Comparison of ENCODE assay signal across 12 cellular contexts in the genomic region with DNA sequence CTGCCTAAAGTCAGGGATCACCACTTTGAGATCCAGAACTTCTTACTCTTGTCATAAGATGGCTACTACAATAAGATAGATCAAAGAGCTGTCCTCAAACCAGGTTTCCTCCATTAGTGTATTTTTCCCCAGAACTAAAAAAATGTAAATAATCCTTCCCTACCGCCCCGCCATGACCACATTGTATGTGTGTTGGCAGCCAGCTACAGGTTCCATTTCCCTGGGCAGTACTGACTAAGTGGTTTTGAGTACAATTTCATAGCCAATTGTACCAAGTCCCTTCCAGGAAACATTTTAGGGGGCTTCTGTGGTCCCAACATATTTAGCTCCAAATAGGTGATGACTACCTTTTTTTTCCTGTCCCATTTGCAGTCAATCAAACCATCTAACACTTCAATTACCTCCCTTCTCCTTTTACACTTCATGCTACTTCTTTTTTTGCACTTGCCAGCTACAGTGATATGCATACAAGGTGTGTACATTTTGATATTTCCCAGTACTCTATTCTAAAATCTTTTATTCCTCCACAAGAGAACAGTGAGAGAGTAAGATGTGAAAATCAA. TPM values are rescaled to one million over a fixed set of nuclear protein-coding genes. Genes with fewer than 3 reads are reported as not detected.
DNase-seq lines count a peak whose midpoint lies in the region; ATAC-seq and TF ChIP-seq lines count a peak whose summit lies in the region.
"Had no signal": no experiment of that assay in that cellular context is flagged by ENCODE, and none has a peak within 500 bp of the region (broad histone marks: within the 10 kb centered on the region; RNA-seq: fewer than 3 reads in every experiment).

No MANE protein-coding gene starts in this region.

- no peak for ATAC-seq in activated CD8-positive, alpha-beta memory T cell treated with anti-CD3 and anti-CD28 coated beads, Interleukin-2, amount 10 ng/mL, durations not matched to agents 7 days and 5 days
- no peak for ATAC-seq in stimulated activated memory B cell treated with anti-CD40 and anti-IgM and Interleukin-4, amounts not matched to agents 10 μg/mL and 1 μg/mL and 100 μg/mL, for 72 hours

- peak overlapping the region; percentile 24 for H3K4me3 Mint-ChIP-seq in activated CD8-positive, alpha-beta memory T cell treated with anti-CD3 and anti-CD28 coated beads, Interleukin-2, amount 10 ng/mL, durations not matched to agents 7 days and 5 days
- peak overlapping the region; percentile 9 for H3K4me3 Mint-ChIP-seq in stimulated activated memory B cell treated with anti-CD40 and anti-IgM and Interleukin-4, amounts not matched to agents 10 μg/mL and 1 μg/mL and 100 μg/mL, for 72 hours

- no peaks in the 10 kb centered on the region for H3K27me3 Mint-ChIP-seq in activated CD8-positive, alpha-beta memory T cell treated with anti-CD3 and anti-CD28 coated beads, Interleukin-2, amount 10 ng/mL, durations not matched to agents 7 days and 5 days
- no peaks in the 10 kb centered on the region for H3K27me3 Mint-ChIP-seq in stimulated activated memory B cell treated with anti-CD40 and anti-IgM and Interleukin-4, amounts not matched to agents 10 μg/mL and 1 μg/mL and 100 μg/mL, for 72 hours

- peaks cover 53% of the 10 kb centered on the region for H3K4me1 Mint-ChIP-seq in activated CD8-positive, alpha-beta memory T cell treated with anti-CD3 and anti-CD28 coated beads, Interleukin-2, amount 10 ng/mL, durations not matched to agents 7 days and 5 days
- H3K4me1 Mint-ChIP-seq in stimulated activated memory B cell treated with anti-CD40 and anti-IgM and Interleukin-4, amounts not matched to agents 10 μg/mL and 1 μg/mL and 100 μg/mL, for 72 hours = peaks cover 56% of the 10 kb centered on the region

- H3K27ac ChIP-seq in VCaP = peak overlapping the region; percentile 100
- no peak overlapping the region for H3K27ac ChIP-seq in iPS-18a (ENCODE audit: low read length)
- H3K27ac ChIP-seq: ovary, testis had no signal

- H3K9me3 ChIP-seq in iPS-18a (ENCODE audit: control insufficient read depth, low read depth, low read length) = no peaks in the 10 kb centered on the region
- H3K9me3 ChIP-seq: ovary, testis had no signal

- CTCF ChIA-PET in activated CD8-positive, alpha-beta memory T cell treated with anti-CD3 and anti-CD28 coated beads, Interleukin-2, amount 10 ng/mL, durations not matched to agents 7 days and 5 days (lab: Charles Lee) = interaction anchor here (0.8 to 4.5 kb wide), 5 partner anchors 9 to 331 kb away, joined by 3 to 28 read pairs (median 3); no protein-coding TSS in a partner anchor

- peaks cover 17% of the 10 kb centered on the region for H3K4me1 ChIP-seq in iPS-18a (ENCODE audit: control insufficient read depth, low read depth, low read length)

- H3K36me3 ChIP-seq in iPS-18a (ENCODE audit: control insufficient read depth, low read depth, low read length) = no peaks in the 10 kb centered on the region
- H3K36me3 ChIP-seq: ovary had no signal

- no peaks in the 10 kb centered on the region for H3K9me3 Mint-ChIP-seq in activated CD8-positive, alpha-beta memory T cell treated with anti-CD3 and anti-CD28 coated beads, Interleukin-2, amount 10 ng/mL, durations not matched to agents 7 days and 5 days (ENCODE audit: low read depth)
- no peaks in the 10 kb centered on the region for H3K9me3 Mint-ChIP-seq in stimulated activated memory B cell treated with anti-CD40 and anti-IgM and Interleukin-4, amounts not matched to agents 10 μg/mL and 1 μg/mL and 100 μg/mL, for 72 hours

- H3K4me3 ChIP-seq in iPS-18a (ENCODE audit: low read length) = peak overlapping the region; percentile 5
- H3K4me3 ChIP-seq: ovary, testis had no signal

- peaks cover 36% of the 10 kb centered on the region for H3K36me3 Mint-ChIP-seq in activated CD8-positive, alpha-beta memory T cell treated with anti-CD3 and anti-CD28 coated beads, Interleukin-2, amount 10 ng/mL, durations not matched to agents 7 days and 5 days
- H3K36me3 Mint-ChIP-seq in stimulated activated memory B cell treated with anti-CD40 and anti-IgM and Interleukin-4, amounts not matched to agents 10 μg/mL and 1 μg/mL and 100 μg/mL, for 72 hours = peaks cover 24% of the 10 kb centered on the region

- TF ChIP-seq CTCF in VCaP (conservative IDR thresholded peaks at IDR 0.05) = no peak

- no peaks in the 10 kb centered on the region for H3K27me3 ChIP-seq in iPS-18a (ENCODE audit: control insufficient read depth, insufficient read depth, low read length)
- H3K27me3 ChIP-seq: ovary, testis had no signal

- H3K9ac ChIP-seq in iPS-18a (ENCODE audit: low read length) = no peak overlapping the region

- H3K27ac Mint-ChIP-seq in activated CD8-positive, alpha-beta memory T cell treated with anti-CD3 and anti-CD28 coated beads, Interleukin-2, amount 10 ng/mL, durations not matched to agents 7 days and 5 days = no peak overlapping the region
- no peak overlapping the region for H3K27ac Mint-ChIP-seq in stimulated activated memory B cell treated with anti-CD40 and anti-IgM and Interleukin-4, amounts not matched to agents 10 μg/mL and 1 μg/mL and 100 μg/mL, for 72 hours

- no peak for DNase-seq in activated CD8-positive, alpha-beta memory T cell treated with anti-CD3 and anti-CD28 coated beads, Interleukin-2, amount 10 ng/mL, durations not matched to agents 7 days and 5 days
- no peak for DNase-seq in activated CD8-positive, alpha-beta memory T cell treated with anti-CD3 and anti-CD28 coated beads for 24 hours
- DNase-seq in putamen (ENCODE audit: low spot score) = no peak
- no peak for DNase-seq in foreskin melanocyte
- no peak for DNase-seq in epidermal melanocyte (ENCODE audit: insufficient read length, low spot score)
- DNase-seq: EL; ovary; stimulated activated CD4-positive, alpha-beta T cell treated with anti-CD3 and anti-CD28 coated beads, Interleukin-4, amount 100 ng/mL, for 4 hours; testis had no signal

RNA-seq across cellular contexts. Expression of gene PUM2, which starts 4.0 kb away (rescaled TPM):
- total RNA-seq in activated CD8-positive, alpha-beta memory T cell treated with anti-CD3 and anti-CD28 coated beads, Interleukin-2, amount 10 ng/mL, durations not matched to agents 7 days and 5 days = 100 to 1,000 TPM; 120 to 127 TPM
